15 cellular contexts compared by ENCODE assay signal in genomic region chr21:43741425-43742096, GRCh38. TPM values are rescaled to one million over a fixed set of nuclear protein-coding genes. Genes with fewer than 3 reads are reported as not detected.
DNase-seq lines count a peak whose midpoint lies in the region; ATAC-seq, FAIRE-seq and TF ChIP-seq lines count a peak whose summit lies in the region.
"Had no signal": no experiment of that assay in that cellular context is flagged by ENCODE, and none has a peak within 500 bp of the region (broad histone marks: within the 10 kb centered on the region; RNA-seq: fewer than 3 reads in every experiment).

No MANE protein-coding gene starts in this region.

- H3K4me3 ChIP-seq in HepG2 (replicated peaks in 1 of 3; ENCODE audit: insufficient read depth in 1 of 3, low read depth in 2 of 3, low read length in 3 of 3), result no peak overlapping the region
- no peak overlapping the region for H3K4me3 ChIP-seq in right lobe of liver
- no peak overlapping the region for H3K4me3 ChIP-seq in mesendoderm (ENCODE audit: low read length)
- no peak overlapping the region for H3K4me3 ChIP-seq in vagina
- no peak overlapping the region for H3K4me3 ChIP-seq in sigmoid colon
- H3K4me3 ChIP-seq: thoracic aorta had no signal

- TF ChIP-seq RAD21 in HepG2 (CRISPR knock-in tag; IDR thresholded peaks at IDR 0.05), result no peak

- no peak overlapping the region for H2BK15ac ChIP-seq in mesendoderm (replicated peaks; ENCODE audit: low read depth)

- CTCF ChIA-PET in HepG2 (lab: Yijun Ruan, JAX; ENCODE audit: low intra/inter-chr PET ratio, low total read pairs), result no interaction called here

- H3K4ac ChIP-seq in mesendoderm (ENCODE audit: low read depth, low read length), result no peak overlapping the region

- no peak overlapping the region for H2BK5ac ChIP-seq in mesendoderm (ENCODE audit: low read length)

- no TSS peak for BruUV-seq in HepG2 (replicated peaks; lab: Mats Ljungman, UMichigan)

- H3K56ac ChIP-seq in mesendoderm (ENCODE audit: low read length), result no peak overlapping the region

- H3K18ac ChIP-seq in mesendoderm (ENCODE audit: low read length), result no peak overlapping the region

- H3K9ac ChIP-seq in HepG2 (ENCODE audit: insufficient read depth, low read depth, low read length), result no peak overlapping the region
- H3K9ac ChIP-seq in mesendoderm (ENCODE audit: low read length), result no peak overlapping the region
- H3K9ac ChIP-seq: KMS-11 had no signal

- peaks cover 6% of the 10 kb centered on the region for H3K79me2 ChIP-seq in HepG2 (ENCODE audit: insufficient read depth, low read length)
- H3K79me2 ChIP-seq in mesendoderm (ENCODE audit: control insufficient read depth, insufficient read depth, low read length), result no peaks in the 10 kb centered on the region

- H4K5ac ChIP-seq in mesendoderm (ENCODE audit: low read length), result no peak overlapping the region

- ATAC-seq in HepG2, result no peak; the same call in 2 of the 3 replicates
- no peak for ATAC-seq in right lobe of liver
- no peak for ATAC-seq in GM21737 (IDR thresholded peaks at IDR 0.05; ENCODE audit: unreplicated experiment)

- H3K4me1 ChIP-seq in HepG2 (ENCODE audit: insufficient read depth, low read length) (peaks cover 23% of the 10 kb centered on the region), right lobe of liver (peaks cover 0 to 20% (median 7%) of the 10 kb centered on the region in 4 donors), mesendoderm (ENCODE audit: control insufficient read depth, low read depth, low read length) (no peaks in the 10 kb centered on the region), vagina (peaks cover 6% of the 10 kb centered on the region), sigmoid colon (peaks cover 0 to 4% (median 0%) of the 10 kb centered on the region in 4 donors)

- H3K27me3 ChIP-seq in HepG2 (ENCODE audit: control insufficient read depth in 1 of 2, insufficient read depth in 2 of 2, low read length in 2 of 2) (no peaks in the 10 kb centered on the region), right lobe of liver (no peaks in the 10 kb centered on the region), mesendoderm (ENCODE audit: insufficient read depth, low read length, poor library complexity) (no peaks in the 10 kb centered on the region), vagina (no peaks in the 10 kb centered on the region), sigmoid colon (no peaks in the 10 kb centered on the region)

- H2BK120ac ChIP-seq in mesendoderm (ENCODE audit: low read depth, low read length), result no peak overlapping the region

- peaks cover 2% of the 10 kb centered on the region; the same call in 1 of the 2 replicates for H4K20me1 ChIP-seq in HepG2 (ENCODE audit: insufficient read depth, low read length)

- no peak for FAIRE-seq in HepG2 (lab: Jason Lieb, UNC)

- no peak for TF ChIP-seq CTCF in HepG2 (CRISPR knock-in tag; IDR thresholded peaks at IDR 0.05)
- TF ChIP-seq CTCF in right lobe of liver (IDR thresholded peaks at IDR 0.05), result no peak
- no peak for TF ChIP-seq CTCF in vagina (IDR thresholded peaks at IDR 0.05)
- no peak for TF ChIP-seq CTCF in sigmoid colon (IDR thresholded peaks at IDR 0.05)

- TF ChIP-seq EP300 in HepG2 (IDR thresholded peaks at IDR 0.05; ENCODE audit: low read depth in 2 of 2, low read length in 2 of 2), result no peak
- TF ChIP-seq EP300 in HepG2 (CRISPR knock-in tag; IDR thresholded peaks at IDR 0.05; ENCODE audit: borderline replicate concordance), result no peak
- TF ChIP-seq EP300 in sigmoid colon (IDR thresholded peaks at IDR 0.05), result no peak

- 92% methylated on average over 12 of the region's 28 CpGs for WGBS in HepG2 (ENCODE audit: low lambda C conversion rate)
- WGBS in right lobe of liver (ENCODE audit: insufficient coverage, low coverage, low lambda C conversion rate, missing lambda C conversion rate), result 73% methylated on average over 3 of the region's 28 CpGs
- no CpG with 5 or more reads among the region's 28 CpGs for WGBS in mesendoderm (ENCODE audit: extremely low coverage, insufficient coverage, low lambda C conversion rate)
- 63 to 69% methylated on average over 27 to 28 of the region's 28 CpGs for WGBS in sigmoid colon, 2 donors

- TF ChIP-seq POLR2A in HepG2 (IDR thresholded peaks at IDR 0.05; ENCODE audit: insufficient read depth in 1 of 2, low read depth in 2 of 2, low read length in 2 of 2), result no peak
- no peak for TF ChIP-seq POLR2A in right lobe of liver (IDR thresholded peaks at IDR 0.05)
- no peak for TF ChIP-seq POLR2A in vagina (IDR thresholded peaks at IDR 0.05)
- TF ChIP-seq POLR2A in sigmoid colon (IDR thresholded peaks at IDR 0.05), result no peak

- in situ Hi-C loops in HepG2 (cut with HindIII; ENCODE audit: extremely low pct_ligation_motif_present, low pct_unique_long_range_greater_than_20kb), result no loop called here

- H3K23ac ChIP-seq in mesendoderm (ENCODE audit: low read length), result peak overlapping the region; percentile 17

- H3K4me2 ChIP-seq in HepG2 (ENCODE audit: low read depth, low read length), result no peak overlapping the region
- no peak overlapping the region for H3K4me2 ChIP-seq in mesendoderm (ENCODE audit: low read length)
- H3K4me2 ChIP-seq: KMS-11 had no signal

- no peaks in the 10 kb centered on the region for H3K9me3 ChIP-seq in HepG2 (ENCODE audit: low read length)
- H3K9me3 ChIP-seq in right lobe of liver, result no peaks in the 10 kb centered on the region
- no peaks in the 10 kb centered on the region for H3K9me3 ChIP-seq in vagina
- H3K9me3 ChIP-seq in sigmoid colon, result no peaks in the 10 kb centered on the region
- H3K9me3 ChIP-seq: thoracic aorta had no signal

- H4K8ac ChIP-seq in mesendoderm (ENCODE audit: low read depth, low read length), result no peak overlapping the region

- DNase-seq in HepG2 (ENCODE audit: low spot score) (no peak), right lobe of liver (no peak), mesendoderm (peak; percentile 63), vagina (ENCODE audit: extremely low spot score in 2 of 2) (no peak), sigmoid colon (no peak), HCEC 1CT (no peak)
- DNase-seq: activated CD4-positive, alpha-beta T cell treated with anti-CD3 and anti-CD28 coated beads, Interleukin-2, amount 50 U/mL, for 1 hour; EL; NCI-H1436 treated with DMSO at 0.1 percent for 48 hours; stimulated activated CD4-positive, alpha-beta T cell treated with anti-CD3 and anti-CD28 coated beads, Interleukin-4, amount 100 ng/mL, for 24 hours; T-helper 9 cell had no signal

- intact Hi-C loops in HepG2 (cut with micrococcal nuclease; ENCODE audit: unreplicated experiment) (no loop called here), right lobe of liver (cut with DNase I) (loop anchor here in 1 of 2 donors (10.0 kb wide), 1 partner anchor 47 kb away; no protein-coding TSS in a partner anchor), vagina (cut with DNase I) (no loop called here), sigmoid colon (cut with DNase I) (no loop called here)

- no peaks in the 10 kb centered on the region for H3K79me1 ChIP-seq in mesendoderm (ENCODE audit: low read length)

- H3K36me3 ChIP-seq in HepG2 (replicated peaks in 1 of 2; ENCODE audit: control insufficient read depth in 1 of 2, insufficient read depth in 2 of 2, low read length in 2 of 2) (peaks cover 20 to 40% of the 10 kb centered on the region in 2 experiments), right lobe of liver (peaks cover 0 to 22% (median 9%) of the 10 kb centered on the region in 4 donors), mesendoderm (ENCODE audit: control insufficient read depth, insufficient read depth, low read length) (peaks cover 4% of the 10 kb centered on the region), vagina (peaks cover 0 to 31% of the 10 kb centered on the region in 2 donors), sigmoid colon (peaks cover 0 to 52% (median 8%) of the 10 kb centered on the region in 4 donors)

- H2AFZ ChIP-seq in HepG2 (ENCODE audit: low read length), result no peak overlapping the region

- POLR2A ChIA-PET in HepG2 (lab: Yijun Ruan, JAX), result no interaction called here

- H3K27ac ChIP-seq in HepG2 (ENCODE audit: extremely low read length, insufficient read depth, low read length), result no peak overlapping the region
- H3K27ac ChIP-seq in right lobe of liver, result no peak overlapping the region
- H3K27ac ChIP-seq in angular gyrus (ENCODE audit: low read depth, low read length), result peak overlapping the region; percentile 44
- no peak overlapping the region for H3K27ac ChIP-seq in mesendoderm (ENCODE audit: low read depth, low read length)
- H3K27ac ChIP-seq in vagina, result peak overlapping the region; percentile 59
- H3K27ac ChIP-seq in sigmoid colon, result no peak overlapping the region
- H3K27ac ChIP-seq: KMS-11 had no signal

- no peak overlapping the region for H2AK5ac ChIP-seq in mesendoderm (ENCODE audit: low read length)

RNA-seq across cellular contexts. Expression of gene PDXK, which starts 22.6 kb away (rescaled TPM):
- total RNA-seq in HepG2 (2016; rRNA removed; fragmentation: Illumina TruSeq; extraction: Trizol) (114 and 151 TPM in 2 replicates), right lobe of liver (10 to 100 TPM; 52.9 to 87.5 (median 58.9) TPM), vagina (58.7 TPM), sigmoid colon (10 to 100 TPM; 22.1 to 26.0 (median 23.9) TPM)
- total RNA-seq in HepG2 (2016; cell fraction: cytosol; rRNA removed; fragmentation: Illumina TruSeq; extraction: Trizol; ENCODE audit: low read depth), result 28.6 and 35.2 TPM in 2 replicates
- total RNA-seq in HepG2 (2016; cell fraction: insoluble cytoplasmic fraction; rRNA removed; fragmentation: Illumina TruSeq; extraction: Trizol), result 115 and 149 TPM in 2 replicates
- total RNA-seq in HepG2 (2016; cell fraction: membrane; rRNA removed; fragmentation: Illumina TruSeq; extraction: Trizol), result 62.0 and 68.5 TPM in 2 replicates
- 61.1 and 71.3 TPM in 2 replicates for total RNA-seq in HepG2 (2016; cell fraction: nucleus; rRNA removed; fragmentation: Illumina TruSeq; extraction: Trizol)
- polyA plus RNA-seq in HepG2 (2011; rRNA removed) (165 and 184 TPM in 2 replicates), sigmoid colon (10 to 100 TPM; 43.8 to 88.5 (median 51.3) TPM)
- polyA plus RNA-seq in HepG2 (2011; cell fraction: cytosol; rRNA removed), result 146 and 162 TPM in 2 replicates
- polyA plus RNA-seq in HepG2 (2011; cell fraction: nucleus; rRNA removed), result 215 and 264 TPM in 2 replicates
- polyA plus RNA-seq in HepG2 (2012), result 82.4 and 87.9 TPM in 2 replicates
- 45.4 and 55.7 TPM in 2 replicates for polyA plus RNA-seq in HepG2 (2016; cell fraction: cytosol; fragmentation: Illumina TruSeq; extraction: Trizol; ENCODE audit: low read depth)
- polyA plus RNA-seq in HepG2 (2016; cell fraction: insoluble cytoplasmic fraction; fragmentation: Illumina TruSeq; extraction: Trizol; ENCODE audit: low read depth), result 135 and 141 TPM in 2 replicates
- 56.2 and 56.5 TPM in 2 replicates for polyA plus RNA-seq in HepG2 (2016; cell fraction: membrane; fragmentation: Illumina TruSeq; extraction: Trizol; ENCODE audit: low read depth)
- 113 and 114 TPM in 2 replicates for polyA plus RNA-seq in HepG2 (2016; cell fraction: nucleus; fragmentation: Illumina TruSeq; extraction: Trizol; ENCODE audit: insufficient read depth, low read depth)
- 159 and 241 TPM in 2 replicates for polyA minus RNA-seq in HepG2 (2011; rRNA and poly(A)+ RNA removed; ENCODE audit: low replicate concordance)
- polyA minus RNA-seq in HepG2 (2011; cell fraction: cytosol; rRNA and poly(A)+ RNA removed), result 48.1 and 61.1 TPM in 2 replicates
- 60.5 and 61.0 TPM in 2 replicates for polyA minus RNA-seq in HepG2 (2011; cell fraction: nucleus; rRNA and poly(A)+ RNA removed)
- polyA plus RNA-seq in mesendoderm (2013, experiment 1 of 2), result 29.9 TPM
- polyA plus RNA-seq in mesendoderm (2013, experiment 2 of 2), result 29.8 TPM

RNA-seq across cellular contexts. Expression of gene CSTB, which starts 34.5 kb away (rescaled TPM):
- total RNA-seq in HepG2 (2016; rRNA removed; fragmentation: Illumina TruSeq; extraction: Trizol) (11.7 and 15.8 TPM in 2 replicates), right lobe of liver (100 to 1,000 TPM in 1 of 6 experiments, 10 to 100 TPM in 5; 16.6 to 137 (median 23.2) TPM), vagina (173 TPM), sigmoid colon (1 to 10 TPM; 7.1 to 9.7 (median 7.8) TPM)
- total RNA-seq in HepG2 (2016; cell fraction: cytosol; rRNA removed; fragmentation: Illumina TruSeq; extraction: Trizol; ENCODE audit: low read depth), result 8.0 and 9.1 TPM in 2 replicates
- 11.9 and 14.9 TPM in 2 replicates for total RNA-seq in HepG2 (2016; cell fraction: insoluble cytoplasmic fraction; rRNA removed; fragmentation: Illumina TruSeq; extraction: Trizol)
- total RNA-seq in HepG2 (2016; cell fraction: membrane; rRNA removed; fragmentation: Illumina TruSeq; extraction: Trizol), result 9.8 and 11.8 TPM in 2 replicates
- 6.6 and 7.1 TPM in 2 replicates for total RNA-seq in HepG2 (2016; cell fraction: nucleus; rRNA removed; fragmentation: Illumina TruSeq; extraction: Trizol)
- polyA plus RNA-seq in HepG2 (2011; rRNA removed) (94.1 and 110 TPM in 2 replicates), sigmoid colon (100 to 1,000 TPM in 2 of 3 donors, 10 to 100 TPM in 1; 76.0 to 167 (median 101) TPM)
- polyA plus RNA-seq in HepG2 (2011; cell fraction: cytosol; rRNA removed), result 129 and 137 TPM in 2 replicates
- polyA plus RNA-seq in HepG2 (2011; cell fraction: nucleus; rRNA removed), result 53.4 and 59.2 TPM in 2 replicates
- polyA plus RNA-seq in HepG2 (2012), result 58.7 and 69.9 TPM in 2 replicates
- 34.3 and 43.0 TPM in 2 replicates for polyA plus RNA-seq in HepG2 (2016; cell fraction: cytosol; fragmentation: Illumina TruSeq; extraction: Trizol; ENCODE audit: low read depth)
- 53.0 and 57.2 TPM in 2 replicates for polyA plus RNA-seq in HepG2 (2016; cell fraction: insoluble cytoplasmic fraction; fragmentation: Illumina TruSeq; extraction: Trizol; ENCODE audit: low read depth)
- polyA plus RNA-seq in HepG2 (2016; cell fraction: membrane; fragmentation: Illumina TruSeq; extraction: Trizol; ENCODE audit: low read depth), result 32.8 and 40.2 TPM in 2 replicates
- 34.9 and 36.2 TPM in 2 replicates for polyA plus RNA-seq in HepG2 (2016; cell fraction: nucleus; fragmentation: Illumina TruSeq; extraction: Trizol; ENCODE audit: insufficient read depth, low read depth)
- polyA minus RNA-seq in HepG2 (2011; rRNA and poly(A)+ RNA removed; ENCODE audit: low replicate concordance), result 37.2 and 51.7 TPM in 2 replicates
- polyA minus RNA-seq in HepG2 (2011; cell fraction: cytosol; rRNA and poly(A)+ RNA removed), result 24.0 and 25.6 TPM in 2 replicates
- 9.0 and 15.4 TPM in 2 replicates for polyA minus RNA-seq in HepG2 (2011; cell fraction: nucleus; rRNA and poly(A)+ RNA removed)
- polyA plus RNA-seq in mesendoderm (2013, experiment 1 of 2), result 115 TPM
- 116 TPM for polyA plus RNA-seq in mesendoderm (2013, experiment 2 of 2)

RNA-seq across cellular contexts. Expression of gene RRP1, which starts 47.8 kb away (rescaled TPM):
- total RNA-seq in HepG2 (2016; rRNA removed; fragmentation: Illumina TruSeq; extraction: Trizol) (24.6 and 35.1 TPM in 2 replicates), right lobe of liver (10 to 100 TPM in 4 of 6 experiments, 1 to 10 TPM in 2; 8.8 to 25.1 (median 12.9) TPM), vagina (18.2 TPM), sigmoid colon (10 to 100 TPM; 10.3 to 16.1 (median 11.8) TPM)
- total RNA-seq in HepG2 (2016; cell fraction: cytosol; rRNA removed; fragmentation: Illumina TruSeq; extraction: Trizol; ENCODE audit: low read depth), result 16.9 and 17.1 TPM in 2 replicates
- total RNA-seq in HepG2 (2016; cell fraction: insoluble cytoplasmic fraction; rRNA removed; fragmentation: Illumina TruSeq; extraction: Trizol), result 24.1 and 32.9 TPM in 2 replicates
- 10.3 and 11.2 TPM in 2 replicates for total RNA-seq in HepG2 (2016; cell fraction: membrane; rRNA removed; fragmentation: Illumina TruSeq; extraction: Trizol)
- total RNA-seq in HepG2 (2016; cell fraction: nucleus; rRNA removed; fragmentation: Illumina TruSeq; extraction: Trizol), result 29.9 and 34.8 TPM in 2 replicates
- polyA plus RNA-seq in HepG2 (2011; rRNA removed) (20.1 and 22.2 TPM in 2 replicates), sigmoid colon (10 to 100 TPM in 1 of 3 donors, 1 to 10 TPM in 2; 3.9 to 16.2 (median 5.4) TPM)
- polyA plus RNA-seq in HepG2 (2011; cell fraction: cytosol; rRNA removed), result 11.2 and 11.3 TPM in 2 replicates
- 110 and 114 TPM in 2 replicates for polyA plus RNA-seq in HepG2 (2011; cell fraction: nucleus; rRNA removed)
- polyA plus RNA-seq in HepG2 (2012), result 22.7 and 27.0 TPM in 2 replicates
- polyA plus RNA-seq in HepG2 (2016; cell fraction: cytosol; fragmentation: Illumina TruSeq; extraction: Trizol; ENCODE audit: low read depth), result 3.0 and 3.7 TPM in 2 replicates
- 25.7 and 32.8 TPM in 2 replicates for polyA plus RNA-seq in HepG2 (2016; cell fraction: insoluble cytoplasmic fraction; fragmentation: Illumina TruSeq; extraction: Trizol; ENCODE audit: low read depth)
- 4.3 and 6.1 TPM in 2 replicates for polyA plus RNA-seq in HepG2 (2016; cell fraction: membrane; fragmentation: Illumina TruSeq; extraction: Trizol; ENCODE audit: low read depth)
- polyA plus RNA-seq in HepG2 (2016; cell fraction: nucleus; fragmentation: Illumina TruSeq; extraction: Trizol; ENCODE audit: insufficient read depth, low read depth), result 70.6 and 74.1 TPM in 2 replicates
- 9.8 and 26.9 TPM in 2 replicates for polyA minus RNA-seq in HepG2 (2011; rRNA and poly(A)+ RNA removed; ENCODE audit: low replicate concordance)
- 5.9 and 9.7 TPM in 2 replicates for polyA minus RNA-seq in HepG2 (2011; cell fraction: cytosol; rRNA and poly(A)+ RNA removed)
- 27.0 and 37.2 TPM in 2 replicates for polyA minus RNA-seq in HepG2 (2011; cell fraction: nucleus; rRNA and poly(A)+ RNA removed)
- polyA plus RNA-seq in mesendoderm (2013, experiment 1 of 2), result 44.4 TPM
- polyA plus RNA-seq in mesendoderm (2013, experiment 2 of 2), result 46.8 TPM

Comparison
In these comparisons a context has a peak if more than half of its experiments do, and no peak if none do; other contexts are left out.
1. H3K27ac ChIP-seq: peak in angular gyrus (single experiment) and vagina (single experiment); none in HepG2 (single experiment), right lobe of liver (0 of 3), mesendoderm (single experiment) and sigmoid colon (0 of 4).